25 cellular contexts compared by ENCODE assay signal in the genomic region with DNA sequence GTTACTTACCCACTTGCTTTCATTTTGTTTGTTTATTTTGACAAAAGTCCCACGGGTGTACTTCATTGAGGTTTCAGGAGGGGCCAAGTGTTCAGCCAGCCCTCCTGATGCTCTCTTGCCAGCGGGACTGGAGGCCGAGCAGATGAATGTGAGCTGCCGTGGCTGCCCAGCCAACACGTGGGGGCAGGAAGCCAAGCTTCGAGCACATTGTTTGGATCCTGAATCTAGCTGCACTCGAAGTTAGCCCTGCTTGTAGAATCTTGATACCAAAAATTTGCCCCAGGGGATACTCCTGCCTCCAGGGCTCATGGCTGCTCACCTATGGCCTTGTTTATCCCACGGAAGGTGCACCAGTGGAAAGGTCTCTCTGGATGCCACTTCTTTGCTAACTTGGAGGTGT. TPM values are rescaled to one million over a fixed set of nuclear protein-coding genes. Genes with fewer than 3 reads are reported as not detected.
A peak's percentile ranks its signal among the peaks of the same experiment; 100 is the strongest.
DNase-seq lines count a peak whose midpoint lies in the region; ATAC-seq and TF ChIP-seq lines count a peak whose summit lies in the region.
"Had no signal": no experiment of that assay in that cellular context is flagged by ENCODE, and none has a peak within 500 bp of the region (broad histone marks: within the 10 kb centered on the region; RNA-seq: fewer than 3 reads in every experiment).

No MANE protein-coding gene starts in this region.

- ATAC-seq in sciatic nerve (no peak), lower lobe of right lung (no peak)
- ATAC-seq: stimulated activated memory B cell treated with anti-CD40 and anti-IgM and Interleukin-4, amounts not matched to agents 10 μg/mL and 1 μg/mL and 100 μg/mL, for 72 hours had no signal

- TF ChIP-seq CTCF in fibroblast of mammary gland (conservative IDR thresholded peaks at IDR 0.05; ENCODE audit: control insufficient read depth, insufficient read depth, low read depth, low read length) (no peak), lower lobe of right lung (IDR thresholded peaks at IDR 0.05) (no peak)

- peaks cover 14% of the 10 kb centered on the region for H3K4me1 ChIP-seq in lower lobe of right lung
- H3K4me1 ChIP-seq: suprapubic skin, vagina had no signal

- peaks cover 20% of the 10 kb centered on the region; the same call in 1 of the 2 replicates for H3K27me3 ChIP-seq in MG63
- no peaks in the 10 kb centered on the region for H3K27me3 ChIP-seq in lower lobe of right lung (ENCODE audit: low read depth)
- H3K27me3 ChIP-seq: cardiac muscle cell, dorsolateral prefrontal cortex, vagina had no signal

- no peaks in the 10 kb centered on the region for H3K36me3 ChIP-seq in MG63
- no peaks in the 10 kb centered on the region for H3K36me3 ChIP-seq in lower lobe of right lung
- H3K36me3 ChIP-seq: cardiac muscle cell, suprapubic skin, vagina had no signal

- H3K9me3 ChIP-seq in MG63 (no peaks in the 10 kb centered on the region), lower lobe of right lung (no peaks in the 10 kb centered on the region)
- H3K9me3 ChIP-seq: suprapubic skin, vagina had no signal

- intact Hi-C loops in sciatic nerve (cut with DNase I) (loop anchor here (2.0 kb wide), 1 partner anchor 57 kb away; no protein-coding TSS in a partner anchor), lower lobe of right lung (cut with DNase I) (no loop called here)

- DNase-seq in Daoy (ENCODE audit: low read depth) (peak; percentile 33), MG63 (peak; percentile 71), fibroblast of mammary gland (ENCODE audit: low read depth) (peak; percentile 33), sciatic nerve (ENCODE audit: low spot score) (peak; percentile 47), lower lobe of right lung (no peak), NCI-H2081 treated with DMSO at 0.1 percent for 48 hours (lab: John Stamatoyannopoulos, UW) (no peak), NCI-H2196 treated with DMSO at 0.1 percent for 48 hours (lab: John Stamatoyannopoulos, UW; ENCODE audit: unreplicated experiment) (no peak), SIG-M5 (lab: John Stamatoyannopoulos, UW) (no peak)
- DNase-seq: activated CD4-positive, alpha-beta T cell treated with anti-CD3 and anti-CD28 coated beads for 48 hours; activated naive CD4-positive, alpha-beta T cell treated with anti-CD3 and anti-CD28 coated beads, Interleukin-2, amount 50 U/mL, for 16 hours; amygdala; KG1; mesendoderm; MV-4-11; NCI-H2171; NCI-H524 treated with DMSO at 0.1 percent for 48 hours; nucleus accumbens; stimulated activated CD4-positive, alpha-beta T cell treated with anti-CD3 and anti-CD28 coated beads, Interleukin-4, amount 100 ng/mL, for 1 hour had no signal

- H3K4me3 ChIP-seq in MG63: no peak overlapping the region
- H3K4me3 ChIP-seq in fibroblast of mammary gland (ENCODE audit: control insufficient read depth, low read depth, low read length): no peak overlapping the region
- no peak overlapping the region for H3K4me3 ChIP-seq in lower lobe of right lung
- H3K4me3 ChIP-seq: cardiac muscle cell, dorsolateral prefrontal cortex, suprapubic skin, vagina had no signal

- no peak overlapping the region for H3K27ac ChIP-seq in lower lobe of right lung
- H3K27ac ChIP-seq: C4-2B, cardiac muscle cell, suprapubic skin, vagina had no signal

RNA-seq across cellular contexts. Expression of gene RASGEF1C, which starts 49.3 kb away (rescaled TPM):
- 0.40 TPM in 1 of 2 replicates, not detected in the other for total RNA-seq in Daoy (2014; rRNA removed; shearing (Covaris generic))
- not detected in 2 replicates for total RNA-seq in MG63 (2014; rRNA removed; shearing (Covaris generic); ENCODE audit: low replicate concordance)
- total RNA-seq in sciatic nerve: 10.3 TPM
- not detected for total RNA-seq in lower lobe of right lung
- total RNA-seq: T-helper 2 cell treated with Interferon-gamma antibody and Interleukin-4, amounts not matched to agents 100 ng/mL and 5 ng/mL, for 36 hours had no signal

Comparison
In these comparisons a context has a peak if more than half of its experiments do, and no peak if none do; other contexts are left out.
1. DNase-seq: peak in Daoy (single experiment), MG63 (single experiment), fibroblast of mammary gland (single experiment) and sciatic nerve (single experiment); none in lower lobe of right lung (single experiment), NCI-H2081 treated with DMSO at 0.1 percent for 48 hours (single experiment), NCI-H2196 treated with DMSO at 0.1 percent for 48 hours (single experiment) and SIG-M5 (single experiment).